In the genomic region with DNA sequence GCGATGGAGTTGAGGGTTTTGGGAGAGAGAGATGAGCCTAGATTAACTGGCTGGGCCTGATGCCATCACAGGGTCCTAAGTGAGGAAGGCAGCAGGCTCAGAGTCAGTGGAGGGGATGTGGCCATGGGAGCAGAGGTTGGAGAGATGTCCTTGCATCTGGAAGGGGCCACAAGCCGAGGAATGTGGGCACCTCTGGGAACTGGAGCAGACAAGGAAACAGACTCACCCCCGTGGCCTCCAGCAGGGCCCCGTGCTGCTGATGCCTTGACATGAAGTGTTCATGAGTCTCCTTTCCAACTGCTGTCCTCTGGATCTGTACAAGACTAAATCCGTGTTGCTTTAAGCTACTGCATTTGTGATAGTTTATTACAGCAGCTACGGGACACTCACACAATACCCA, we compare ENCODE assay signal across 26 cellular contexts. TPM values are rescaled to one million over a fixed set of nuclear protein-coding genes. Genes with fewer than 3 reads are reported as not detected.
"Had no signal": no experiment of that assay in that cellular context is flagged by ENCODE, and none has a peak within 500 bp of the region (broad histone marks: within the 10 kb centered on the region; RNA-seq: fewer than 3 reads in every experiment).

No MANE protein-coding gene starts in this region.

- H3K4me1 ChIP-seq: adrenal gland, esophagus squamous epithelium, left lung, psoas muscle, testis, transverse colon, uterus had no signal

- H3K9me3 ChIP-seq: adrenal gland, left lung, mucosa of descending colon, ovary, psoas muscle, testis, transverse colon, uterus had no signal

- H3K27ac Mint-ChIP-seq: activated CD4-positive, alpha-beta memory T cell treated with anti-CD3 and anti-CD28 coated beads for 36 hours; activated CD4-positive, alpha-beta T cell treated with anti-CD3 and anti-CD28 coated beads, Interleukin-2, amount 10 ng/mL, durations not matched to agents 24 days and 14 days; activated T-helper 1 cell treated with anti-CD3 and anti-CD28 coated beads, Interleukin-12 subunit alpha, Interleukin-12 subunit beta, Interleukin-2, Interleukin-4 antibody, amounts not matched to agents 30 ng/mL and 10 ng/mL and 1 ng/mL, durations not matched to agents 14 hours and 24 hours and 36 hours; endodermal cell; natural killer cell treated with Interleukin-12 subunit alpha and Interleukin-12 subunit beta and Interleukin-15 and Interleukin-18, amount 100 ng/mL, for 72 hours; T-helper 1 cell treated with Interleukin-12 subunit alpha and Interleukin-12 subunit beta and Interleukin-4 antibody, amounts not matched to agents 30 μg/mL and 1 μg/mL, for 36 hours had no signal

- H3K4me3 ChIP-seq: adrenal gland, esophagus squamous epithelium, left lung, lung, mucosa of descending colon, ovary, psoas muscle, testis, transverse colon, uterus had no signal

- H3K4me3 Mint-ChIP-seq: activated CD4-positive, alpha-beta memory T cell treated with anti-CD3 and anti-CD28 coated beads for 36 hours; activated CD4-positive, alpha-beta T cell treated with anti-CD3 and anti-CD28 coated beads, Interleukin-2, amount 10 ng/mL, durations not matched to agents 24 days and 14 days; activated T-helper 1 cell treated with anti-CD3 and anti-CD28 coated beads, Interleukin-12 subunit alpha, Interleukin-12 subunit beta, Interleukin-2, Interleukin-4 antibody, amounts not matched to agents 30 ng/mL and 10 ng/mL and 1 ng/mL, durations not matched to agents 14 hours and 24 hours and 36 hours; endodermal cell; natural killer cell treated with Interleukin-12 subunit alpha and Interleukin-12 subunit beta and Interleukin-15 and Interleukin-18, amount 100 ng/mL, for 72 hours; T-helper 1 cell treated with Interleukin-12 subunit alpha and Interleukin-12 subunit beta and Interleukin-4 antibody, amounts not matched to agents 30 μg/mL and 1 μg/mL, for 36 hours had no signal

- DNase-seq: activated CD4-positive, alpha-beta memory T cell treated with anti-CD3 and anti-CD28 coated beads for 36 hours; activated CD4-positive, alpha-beta T cell treated with anti-CD3 and anti-CD28 coated beads, Interleukin-2, amount 10 ng/mL, durations not matched to agents 24 days and 14 days; activated CD4-positive, CD25-positive, alpha-beta regulatory T cell treated with anti-CD3 and anti-CD28 coated beads, Interleukin-2, amount 50 U/mL, for 72 hours; activated CD8-positive, alpha-beta memory T cell treated with anti-CD3 and anti-CD28 coated beads, Interleukin-2, amount 50 U/mL, for 4 hours; activated T-cell treated with anti-CD3 and anti-CD28 coated beads, Interleukin-2, amount 50 U/mL, for 1 hour; adrenal gland; esophagus squamous epithelium; foreskin melanocyte; mesendoderm; mucosa of descending colon; ovary; stimulated activated naive CD4-positive, alpha-beta T cell treated with Interleukin-2 at 50 U/mL for 16 hours; T1000; testis; transverse colon; WERI-Rb-1 had no signal

- H3K27ac ChIP-seq: adrenal gland, esophagus squamous epithelium, left lung, ovary, psoas muscle, testis, transverse colon, uterus, WERI-Rb-1 had no signal

- H3K9me3 Mint-ChIP-seq: activated CD4-positive, alpha-beta memory T cell treated with anti-CD3 and anti-CD28 coated beads for 36 hours; activated CD4-positive, alpha-beta T cell treated with anti-CD3 and anti-CD28 coated beads, Interleukin-2, amount 10 ng/mL, durations not matched to agents 24 days and 14 days; activated naive CD4-positive, alpha-beta T cell treated with anti-CD3 and anti-CD28 coated beads, Interleukin-2, amount 50 U/mL, for 72 hours; activated T-helper 1 cell treated with anti-CD3 and anti-CD28 coated beads, Interleukin-12 subunit alpha, Interleukin-12 subunit beta, Interleukin-2, Interleukin-4 antibody, amounts not matched to agents 30 ng/mL and 10 ng/mL and 1 ng/mL, durations not matched to agents 14 hours and 24 hours and 36 hours; natural killer cell treated with Interleukin-12 subunit alpha and Interleukin-12 subunit beta and Interleukin-15 and Interleukin-18, amount 100 ng/mL, for 72 hours; T-helper 1 cell treated with Interleukin-12 subunit alpha and Interleukin-12 subunit beta and Interleukin-4 antibody, amounts not matched to agents 30 μg/mL and 1 μg/mL, for 36 hours had no signal

- H3K4me1 Mint-ChIP-seq: endodermal cell had no signal

- H3K36me3 Mint-ChIP-seq: activated CD4-positive, alpha-beta memory T cell treated with anti-CD3 and anti-CD28 coated beads for 36 hours; activated naive CD4-positive, alpha-beta T cell treated with anti-CD3 and anti-CD28 coated beads, Interleukin-2, amount 50 U/mL, for 72 hours; natural killer cell treated with Interleukin-12 subunit alpha and Interleukin-12 subunit beta and Interleukin-15 and Interleukin-18, amount 100 ng/mL, for 72 hours had no signal

- H3K36me3 ChIP-seq: adrenal gland, esophagus squamous epithelium, left lung, ovary, transverse colon, uterus, WERI-Rb-1 had no signal

- H3K27me3 ChIP-seq: adrenal gland, left lung, ovary, testis, transverse colon, uterus had no signal

- ATAC-seq: activated naive CD4-positive, alpha-beta T cell treated with anti-CD3 and anti-CD28 coated beads, Interleukin-2, amount 50 U/mL, for 72 hours; left lung; mucosa of descending colon; natural killer cell treated with Interleukin-12 subunit alpha and Interleukin-12 subunit beta and Interleukin-15 and Interleukin-18, amount 100 ng/mL, for 72 hours; psoas muscle had no signal

RNA-seq across cellular contexts. Expression of gene SHISAL1, which starts 49.2 kb away (rescaled TPM):
- total RNA-seq: activated CD4-positive, alpha-beta memory T cell treated with anti-CD3 and anti-CD28 coated beads for 36 hours; activated CD4-positive, alpha-beta T cell treated with anti-CD3 and anti-CD28 coated beads, Interleukin-2, amount 10 ng/mL, durations not matched to agents 24 days and 14 days; activated CD8-positive, alpha-beta memory T cell treated with anti-CD3 and anti-CD28 coated beads for 36 hours; activated naive CD4-positive, alpha-beta T cell treated with anti-CD3 and anti-CD28 coated beads, Interleukin-2, amount 50 U/mL, for 72 hours; activated T-helper 1 cell treated with anti-CD3 and anti-CD28 coated beads, Interleukin-12 subunit alpha, Interleukin-12 subunit beta, Interleukin-2, Interleukin-4 antibody, amounts not matched to agents 30 ng/mL and 10 ng/mL and 1 ng/mL, durations not matched to agents 14 hours and 24 hours and 36 hours; natural killer cell treated with Interleukin-12 subunit alpha and Interleukin-12 subunit beta and Interleukin-15 and Interleukin-18, amount 100 ng/mL, for 72 hours had no signal
